In the genomic region with DNA sequence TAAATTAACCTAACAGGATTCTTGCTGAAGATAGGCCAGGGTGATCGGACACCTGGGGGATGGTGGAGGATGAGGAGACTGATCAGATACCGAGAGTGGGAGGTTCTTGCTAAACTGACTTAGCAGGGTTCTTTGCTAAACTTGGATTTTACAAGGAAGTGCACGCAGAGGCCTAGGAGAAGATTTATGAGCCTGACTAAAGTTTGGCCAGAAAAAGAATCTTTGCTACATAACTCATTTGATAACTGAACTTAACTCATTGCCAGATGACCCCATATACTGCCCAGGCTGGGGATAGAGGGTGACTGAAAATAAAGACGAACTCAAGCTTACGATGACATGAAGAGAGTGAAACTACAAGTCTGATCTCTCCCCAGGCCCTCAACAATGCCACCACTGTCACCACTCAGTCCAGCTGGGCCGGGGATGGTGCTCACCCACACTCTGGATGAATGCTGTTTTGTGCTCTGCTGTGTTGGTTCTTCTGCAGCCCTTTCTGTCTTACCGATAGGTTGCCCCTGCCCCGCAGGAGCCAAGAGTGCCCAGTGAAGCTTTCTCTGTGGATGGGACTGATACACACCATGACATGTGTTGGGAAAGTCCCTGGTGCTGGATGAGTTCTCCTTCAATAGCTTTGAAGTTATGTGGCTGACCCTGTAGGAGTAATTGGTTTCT, we compare ENCODE assay signal across 9 cellular contexts. TPM values are rescaled to one million over a fixed set of nuclear protein-coding genes. Genes with fewer than 3 reads are reported as not detected.
A peak's percentile ranks its signal among the peaks of the same experiment; 100 is the strongest.
DNase-seq lines count a peak whose midpoint lies in the region; TF ChIP-seq lines count a peak whose summit lies in the region.
"Had no signal": no experiment of that assay in that cellular context is flagged by ENCODE, and none has a peak within 500 bp of the region (broad histone marks: within the 10 kb centered on the region; RNA-seq: fewer than 3 reads in every experiment).

No MANE protein-coding gene starts in this region.

- peak overlapping the region; percentile 94 for H3K27ac ChIP-seq in layer of hippocampus (ENCODE audit: low read depth, low read length)
- peak overlapping the region; percentile 37 for H3K27ac ChIP-seq in stomach smooth muscle (ENCODE audit: low read length)

- CTCF ChIA-PET in HEK293T (lab: Yijun Ruan, JAX): no interaction called here

- POLR2A ChIA-PET in HEK293T (lab: Yijun Ruan, JAX): no interaction called here

- in situ Hi-C loops in SK-MEL-5 (cut with HindIII; ENCODE audit: low pct_unique_long_range_greater_than_20kb, low sequenced_read_pairs): no loop called here

- no peak overlapping the region for H3K4me3 Mint-ChIP-seq in endothelial cell (ENCODE audit: unreplicated experiment)
- H3K4me3 Mint-ChIP-seq: activated naive CD8-positive, alpha-beta T cell treated with anti-CD3 and anti-CD28 coated beads, Interleukin-2, amount 10 ng/mL, durations not matched to agents 7 days and 5 days had no signal

- no peaks in the 10 kb centered on the region for H3K36me3 ChIP-seq in stomach smooth muscle (ENCODE audit: control insufficient read depth in 2 of 2, insufficient read depth in 2 of 2, low read length in 2 of 2)

- H3K4me3 ChIP-seq in stomach smooth muscle (ENCODE audit: low read length in 2 of 2): no peak overlapping the region

- no peaks in the 10 kb centered on the region for H3K9me3 Mint-ChIP-seq in endothelial cell (ENCODE audit: unreplicated experiment)

- peaks cover 64% of the 10 kb centered on the region for H3K4me1 Mint-ChIP-seq in endothelial cell (ENCODE audit: unreplicated experiment)

- no peaks in the 10 kb centered on the region for H3K27me3 Mint-ChIP-seq in endothelial cell (ENCODE audit: unreplicated experiment)

- peaks cover 12% of the 10 kb centered on the region for H3K36me3 Mint-ChIP-seq in endothelial cell (ENCODE audit: low read depth, unreplicated experiment)

- H3K27me3 ChIP-seq in layer of hippocampus (ENCODE audit: control insufficient read depth, insufficient read depth, low read length) (no peaks in the 10 kb centered on the region), stomach smooth muscle (ENCODE audit: control insufficient read depth in 1 of 2, insufficient read depth in 2 of 2, low read length in 2 of 2) (no peaks in the 10 kb centered on the region)

- DNase-seq in HEK293T (ENCODE audit: extremely low spot score) (no peak), SK-MEL-5 (ENCODE audit: low read depth, low spot score) (peak; percentile 96), endothelial cell (ENCODE audit: low spot score) (no peak), COLO829 (ENCODE audit: low spot score) (no peak), iPS-NIHi11 (ENCODE audit: low spot score) (no peak)
- DNase-seq in activated CD8-positive, alpha-beta memory T cell treated with anti-CD3 and anti-CD28 coated beads, Interleukin-2, amount 50 U/mL, for 4 hours: no peak
- DNase-seq: activated naive CD8-positive, alpha-beta T cell treated with anti-CD3 and anti-CD28 coated beads, Interleukin-2, amount 10 ng/mL, durations not matched to agents 7 days and 5 days had no signal

- H3K4me1 ChIP-seq in stomach smooth muscle (ENCODE audit: control insufficient read depth, insufficient read depth, low read length): peaks cover 20% of the 10 kb centered on the region

- no peak for TF ChIP-seq CTCF in endothelial cell (IDR thresholded peaks at IDR 0.05; ENCODE audit: unreplicated experiment)

- H3K27ac Mint-ChIP-seq in endothelial cell (ENCODE audit: unreplicated experiment): no peak overlapping the region
- H3K27ac Mint-ChIP-seq: activated naive CD8-positive, alpha-beta T cell treated with anti-CD3 and anti-CD28 coated beads, Interleukin-2, amount 10 ng/mL, durations not matched to agents 7 days and 5 days had no signal

- H3K9me3 ChIP-seq in stomach smooth muscle (ENCODE audit: control insufficient read depth in 2 of 2, low read length in 2 of 2): no peaks in the 10 kb centered on the region

- no peak overlapping the region for H3K9ac ChIP-seq in stomach smooth muscle (ENCODE audit: low read length in 2 of 2)

TF ChIP-seq in HEK293T, 16 proteins besides CTCF, POLR2A, EP300 and RAD21:
- TF ChIP-seq, protein P1, sequence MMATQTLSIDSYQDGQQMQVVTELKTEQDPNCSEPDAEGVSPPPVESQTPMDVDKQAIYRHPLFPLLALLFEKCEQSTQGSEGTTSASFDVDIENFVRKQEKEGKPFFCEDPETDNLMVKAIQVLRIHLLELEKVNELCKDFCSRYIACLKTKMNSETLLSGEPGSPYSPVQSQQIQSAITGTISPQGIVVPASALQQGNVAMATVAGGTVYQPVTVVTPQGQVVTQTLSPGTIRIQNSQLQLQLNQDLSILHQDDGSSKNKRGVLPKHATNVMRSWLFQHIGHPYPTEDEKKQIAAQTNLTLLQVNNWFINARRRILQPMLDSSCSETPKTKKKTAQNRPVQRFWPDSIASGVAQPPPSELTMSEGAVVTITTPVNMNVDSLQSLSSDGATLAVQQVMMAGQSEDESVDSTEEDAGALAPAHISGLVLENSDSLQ (IDR thresholded peaks at IDR 0.05): peak; percentile 42
- TF ChIP-seq ARNT (IDR thresholded peaks at IDR 0.05): no peak

RNA-seq across cellular contexts. Expression of gene PPFIBP1, which starts 29.0 kb away (rescaled TPM):
- total RNA-seq in SK-MEL-5 (2014; rRNA removed; shearing (Covaris generic)): 53.7 and 55.8 TPM in 2 replicates
- 51.2 and 79.8 TPM in 2 replicates for polyA plus RNA-seq in SK-MEL-5 (2015; cell fraction: cytosol; rRNA removed)
- 42.3 and 51.3 TPM in 2 replicates for polyA plus RNA-seq in SK-MEL-5 (2015; cell fraction: nucleus; rRNA removed)
- 184 TPM for total RNA-seq in endothelial cell (ENCODE audit: unreplicated experiment)
